In the genomic region with DNA sequence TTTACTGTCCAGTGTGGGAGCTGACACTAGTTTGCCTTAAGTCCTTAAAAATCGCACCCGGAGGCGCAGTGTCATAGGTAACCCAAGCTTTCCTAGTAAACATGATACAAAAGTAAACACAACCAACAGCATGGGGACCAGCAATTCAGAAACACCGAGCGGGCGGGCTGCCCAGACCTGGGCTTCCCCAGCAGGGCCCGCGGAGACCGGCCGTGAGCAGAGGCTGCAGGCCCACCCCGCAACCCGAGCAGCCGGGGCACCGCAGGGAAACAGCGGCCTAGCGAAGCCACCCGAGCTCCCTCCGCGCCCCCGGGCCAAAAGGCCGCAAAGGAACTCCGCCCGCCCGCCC, we compare ENCODE assay signal across 1 cellular context.
A peak's percentile ranks its signal among the peaks of the same experiment; 100 is the strongest.
TF ChIP-seq lines count a peak whose summit lies in the region.

No MANE protein-coding gene starts in this region.

TF ChIP-seq in HepG2, 621 proteins besides CTCF, POLR2A, EP300 and RAD21 (continued from another document and continues in another):
- TF ChIP-seq, protein P1, sequence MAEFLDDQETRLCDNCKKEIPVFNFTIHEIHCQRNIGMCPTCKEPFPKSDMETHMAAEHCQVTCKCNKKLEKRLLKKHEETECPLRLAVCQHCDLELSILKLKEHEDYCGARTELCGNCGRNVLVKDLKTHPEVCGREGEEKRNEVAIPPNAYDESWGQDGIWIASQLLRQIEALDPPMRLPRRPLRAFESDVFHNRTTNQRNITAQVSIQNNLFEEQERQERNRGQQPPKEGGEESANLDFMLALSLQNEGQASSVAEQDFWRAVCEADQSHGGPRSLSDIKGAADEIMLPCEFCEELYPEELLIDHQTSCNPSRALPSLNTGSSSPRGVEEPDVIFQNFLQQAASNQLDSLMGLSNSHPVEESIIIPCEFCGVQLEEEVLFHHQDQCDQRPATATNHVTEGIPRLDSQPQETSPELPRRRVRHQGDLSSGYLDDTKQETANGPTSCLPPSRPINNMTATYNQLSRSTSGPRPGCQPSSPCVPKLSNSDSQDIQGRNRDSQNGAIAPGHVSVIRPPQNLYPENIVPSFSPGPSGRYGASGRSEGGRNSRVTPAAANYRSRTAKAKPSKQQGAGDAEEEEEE (CRISPR knock-in tag; IDR thresholded peaks at IDR 0.05; ENCODE audit: borderline replicate concordance) = no peak
- TF ChIP-seq, protein P2, sequence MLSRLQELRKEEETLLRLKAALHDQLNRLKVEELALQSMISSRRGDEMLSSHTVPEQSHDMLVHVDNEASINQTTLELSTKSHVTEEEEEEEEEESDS (CRISPR knock-in tag; IDR thresholded peaks at IDR 0.05; ENCODE audit: borderline replicate concordance) = 0 out of 2 replicates have a peak, but pooled peaks have one; percentile 15
- no peak for TF ChIP-seq NFIC (IDR thresholded peaks at IDR 0.05; ENCODE audit: low read length)
- no peak for TF ChIP-seq JDP2 (CRISPR knock-in tag; IDR thresholded peaks at IDR 0.05; ENCODE audit: borderline replicate concordance)
- no peak for TF ChIP-seq POGZ (CRISPR knock-in tag; IDR thresholded peaks at IDR 0.05)
- no peak for TF ChIP-seq TBL1XR1 (IDR thresholded peaks at IDR 0.05; ENCODE audit: borderline replicate concordance, low read length, partially characterized antibody)
- no peak for TF ChIP-seq ZNF367 (CRISPR knock-in tag; IDR thresholded peaks at IDR 0.05; ENCODE audit: borderline replicate concordance)
- TF ChIP-seq SIN3B (IDR thresholded peaks at IDR 0.05; ENCODE audit: low read length) = 0 out of 2 replicates have a peak, but pooled peaks have one; percentile 2
- TF ChIP-seq ZFP82 (CRISPR knock-in tag; IDR thresholded peaks at IDR 0.05; ENCODE audit: borderline replicate concordance) = peak; percentile 95
- TF ChIP-seq ZNF879 (CRISPR knock-in tag; IDR thresholded peaks at IDR 0.05) = 0 out of 2 replicates have a peak, but pooled peaks have one; percentile 9
- TF ChIP-seq SSRP1 (CRISPR knock-in tag; IDR thresholded peaks at IDR 0.05) = no peak
- TF ChIP-seq NR1H2 (CRISPR knock-in tag; IDR thresholded peaks at IDR 0.05; ENCODE audit: borderline replicate concordance, low read depth) = no peak
- TF ChIP-seq, protein P3, sequence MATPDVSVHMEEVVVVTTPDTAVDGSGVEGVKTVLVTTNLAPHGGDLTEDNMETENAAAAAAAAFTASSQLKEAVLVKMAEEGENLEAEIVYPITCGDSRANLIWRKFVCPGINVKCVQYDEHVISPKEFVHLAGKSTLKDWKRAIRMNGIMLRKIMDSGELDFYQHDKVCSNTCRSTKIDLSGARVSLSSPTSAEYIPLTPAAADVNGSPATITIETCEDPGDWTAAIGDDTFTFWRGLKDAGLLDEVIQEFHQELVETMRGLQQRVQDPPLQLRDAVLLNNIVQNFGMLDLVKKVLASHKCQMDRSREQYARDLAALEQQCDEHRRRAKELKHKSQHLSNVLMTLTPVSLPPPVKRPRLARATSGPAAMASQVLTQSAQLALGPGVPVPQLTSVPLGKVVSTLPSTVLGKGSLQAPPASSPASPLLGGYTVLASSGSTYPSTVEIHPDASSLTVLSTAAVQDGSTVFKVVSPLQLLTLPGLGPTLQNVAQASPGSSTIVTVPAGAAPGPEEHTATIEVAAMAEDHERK (CRISPR knock-in tag; IDR thresholded peaks at IDR 0.05; ENCODE audit: low read depth) = no peak
- peak; percentile 76 for TF ChIP-seq AGO2 (optimal IDR thresholded peaks at IDR 0.05; ENCODE audit: low read depth, low read length)
- TF ChIP-seq DR1 (CRISPR knock-in tag; IDR thresholded peaks at IDR 0.05) = no peak
- no peak for TF ChIP-seq ZNF3 (CRISPR knock-in tag; IDR thresholded peaks at IDR 0.05)
- TF ChIP-seq NFATC3 (CRISPR knock-in tag; IDR thresholded peaks at IDR 0.05) = no peak; the same call in 1 of the 2 replicates
- 0 out of 2 replicates have a peak, but pooled peaks have one; percentile 19 for TF ChIP-seq ZIK1 (CRISPR knock-in tag; IDR thresholded peaks at IDR 0.05; ENCODE audit: borderline replicate concordance, low read depth)
- TF ChIP-seq, protein P4, sequence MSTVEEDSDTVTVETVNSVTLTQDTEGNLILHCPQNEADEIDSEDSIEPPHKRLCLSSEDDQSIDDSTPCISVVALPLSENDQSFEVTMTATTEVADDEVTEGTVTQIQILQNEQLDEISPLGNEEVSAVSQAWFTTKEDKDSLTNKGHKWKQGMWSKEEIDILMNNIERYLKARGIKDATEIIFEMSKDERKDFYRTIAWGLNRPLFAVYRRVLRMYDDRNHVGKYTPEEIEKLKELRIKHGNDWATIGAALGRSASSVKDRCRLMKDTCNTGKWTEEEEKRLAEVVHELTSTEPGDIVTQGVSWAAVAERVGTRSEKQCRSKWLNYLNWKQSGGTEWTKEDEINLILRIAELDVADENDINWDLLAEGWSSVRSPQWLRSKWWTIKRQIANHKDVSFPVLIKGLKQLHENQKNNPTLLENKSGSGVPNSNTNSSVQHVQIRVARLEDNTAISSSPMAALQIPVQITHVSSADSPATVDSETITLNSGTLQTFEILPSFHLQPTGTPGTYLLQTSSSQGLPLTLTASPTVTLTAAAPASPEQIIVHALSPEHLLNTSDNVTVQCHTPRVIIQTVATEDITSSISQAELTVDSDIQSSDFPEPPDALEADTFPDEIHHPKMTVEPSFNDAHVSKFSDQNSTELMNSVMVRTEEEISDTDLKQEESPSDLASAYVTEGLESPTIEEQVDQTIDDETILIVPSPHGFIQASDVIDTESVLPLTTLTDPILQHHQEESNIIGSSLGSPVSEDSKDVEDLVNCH (CRISPR knock-in tag; IDR thresholded peaks at IDR 0.05) = no peak
- no peak for TF ChIP-seq ZNF512B (CRISPR knock-in tag; IDR thresholded peaks at IDR 0.05; ENCODE audit: borderline replicate concordance)
- TF ChIP-seq ZNF7 (CRISPR knock-in tag; IDR thresholded peaks at IDR 0.05) = no peak
- TF ChIP-seq SNRNP70 (IDR thresholded peaks at IDR 0.05; ENCODE audit: low read depth, low read length) = no peak
- peak; percentile 17; the same call in 1 of the 2 replicates for TF ChIP-seq ETV6 (CRISPR knock-in tag; conservative IDR thresholded peaks at IDR 0.05)
- TF ChIP-seq TSC22D2 (CRISPR knock-in tag; IDR thresholded peaks at IDR 0.05; ENCODE audit: borderline replicate concordance) = no peak
- no peak for TF ChIP-seq FOXP1 (IDR thresholded peaks at IDR 0.05)
- peak; percentile 22; the same call in 1 of the 2 replicates for TF ChIP-seq FOXP1 (CRISPR knock-in tag; IDR thresholded peaks at IDR 0.05)
- peak; percentile 34; the same call in 1 of the 2 replicates for TF ChIP-seq ZNF275 (CRISPR knock-in tag; IDR thresholded peaks at IDR 0.05; ENCODE audit: borderline replicate concordance)
- no peak for TF ChIP-seq ZNF468 (CRISPR knock-in tag; IDR thresholded peaks at IDR 0.05)
- no peak for TF ChIP-seq SETDB1 (CRISPR knock-in tag; IDR thresholded peaks at IDR 0.05; ENCODE audit: borderline replicate concordance)
- no peak for TF ChIP-seq ZBTB34 (CRISPR knock-in tag; IDR thresholded peaks at IDR 0.05)
- peak; percentile 71 for TF ChIP-seq ZNF20 (CRISPR knock-in tag; IDR thresholded peaks at IDR 0.05)
- peak; percentile 95; the same call in 1 of the 2 replicates for TF ChIP-seq ZNF142 (CRISPR knock-in tag; IDR thresholded peaks at IDR 0.05)
- TF ChIP-seq ZNF564 (CRISPR knock-in tag; IDR thresholded peaks at IDR 0.05) = no peak
- TF ChIP-seq ZNF749 (CRISPR knock-in tag; IDR thresholded peaks at IDR 0.05; ENCODE audit: borderline replicate concordance) = no peak
- no peak for TF ChIP-seq RFX1 (IDR thresholded peaks at IDR 0.05)
- TF ChIP-seq, protein P5, sequence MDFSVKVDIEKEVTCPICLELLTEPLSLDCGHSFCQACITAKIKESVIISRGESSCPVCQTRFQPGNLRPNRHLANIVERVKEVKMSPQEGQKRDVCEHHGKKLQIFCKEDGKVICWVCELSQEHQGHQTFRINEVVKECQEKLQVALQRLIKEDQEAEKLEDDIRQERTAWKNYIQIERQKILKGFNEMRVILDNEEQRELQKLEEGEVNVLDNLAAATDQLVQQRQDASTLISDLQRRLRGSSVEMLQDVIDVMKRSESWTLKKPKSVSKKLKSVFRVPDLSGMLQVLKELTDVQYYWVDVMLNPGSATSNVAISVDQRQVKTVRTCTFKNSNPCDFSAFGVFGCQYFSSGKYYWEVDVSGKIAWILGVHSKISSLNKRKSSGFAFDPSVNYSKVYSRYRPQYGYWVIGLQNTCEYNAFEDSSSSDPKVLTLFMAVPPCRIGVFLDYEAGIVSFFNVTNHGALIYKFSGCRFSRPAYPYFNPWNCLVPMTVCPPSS (IDR thresholded peaks at IDR 0.05) = no peak
